Comparison of ENCODE assay signal across 7 cellular contexts in the genomic region with DNA sequence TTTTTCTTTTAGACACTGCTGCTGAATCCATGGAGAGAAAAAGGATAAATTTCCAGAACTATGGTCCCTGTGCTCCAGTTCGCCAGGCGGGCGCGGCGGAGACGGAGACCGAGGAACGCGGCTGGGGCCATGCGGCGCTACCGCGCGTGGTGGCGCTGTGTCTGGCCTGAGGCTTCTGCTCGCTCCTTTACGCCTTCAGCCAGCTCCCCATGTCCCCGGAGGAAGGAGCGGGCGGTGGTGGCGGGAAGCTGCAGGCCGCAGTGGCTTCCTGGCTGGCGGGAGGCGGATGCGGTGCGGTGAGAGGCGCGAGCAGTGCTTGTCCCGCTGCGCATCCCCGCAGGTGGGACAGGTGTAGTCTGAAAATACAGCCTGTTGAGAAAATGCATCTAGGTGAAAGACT.
DNase-seq lines count a peak whose midpoint lies in the region; ATAC-seq and TF ChIP-seq lines count a peak whose summit lies in the region.
"Not testable (repeated sequence)": the region's sequence is repeated elsewhere in the genome, so short reads cannot be mapped to it uniquely, and the experiment has no call there.

No MANE protein-coding gene starts in this region.

- CTCF ChIA-PET in WTC11 (lab: Charles Lee), result not testable (repeated sequence)

- not testable (repeated sequence) for H3K9me3 Mint-ChIP-seq in WTC11, endodermal cell, neural progenitor cell

- H3F3A ChIP-seq in neural progenitor cell (ENCODE audit: low read depth), result not testable (repeated sequence)

- not testable (repeated sequence) for TF ChIP-seq POLR2A in NB4 (IDR thresholded peaks at IDR 0.05; ENCODE audit: extremely low read depth, insufficient read length)

- not testable (repeated sequence) for H3K79me2 ChIP-seq in hepatocyte; neural progenitor cell (ENCODE audit: low read depth)

- not testable (repeated sequence) for H4K20me1 ChIP-seq in hepatocyte (ENCODE audit: insufficient read depth, poor library complexity, severe bottlenecking); neural progenitor cell (ENCODE audit: low read depth)

- H3K27ac Mint-ChIP-seq in WTC11, endodermal cell, neural progenitor cell: not testable (repeated sequence)

- 31 to 80% methylated on average over 4 to 26 of the region's 31 CpGs for WGBS in endodermal cell (ENCODE audit: insufficient coverage in 1 of 2, insufficient read length in 1 of 2), 2 experiments
- WGBS in hepatocyte (ENCODE audit: low lambda C conversion rate, missing lambda C conversion rate), result 17% methylated on average over 31 of the region's 31 CpGs

- TF ChIP-seq CTCF in NB4 (IDR thresholded peaks at IDR 0.05; ENCODE audit: low read depth, low read length); WTC11 (IDR thresholded peaks at IDR 0.05): not testable (repeated sequence)
- TF ChIP-seq CTCF in endodermal cell (conservative IDR thresholded peaks at IDR 0.05), result peak; percentile 70
- TF ChIP-seq CTCF in hepatocyte (IDR thresholded peaks at IDR 0.05; ENCODE audit: poor library complexity), result peak; percentile 13
- TF ChIP-seq CTCF in neural progenitor cell (IDR thresholded peaks at IDR 0.05), result peak; percentile 33

- H3K9me3 ChIP-seq in endodermal cell (ENCODE audit: control insufficient read depth, low read length); hepatocyte (ENCODE audit: low read depth); neural progenitor cell (ENCODE audit: low read depth): not testable (repeated sequence)

- not testable (repeated sequence) for H3K27me3 ChIP-seq in H7 (ENCODE audit: control insufficient read depth, insufficient read depth, low read length); hepatocyte; neural progenitor cell
- peaks cover 10% of the 10 kb centered on the region for H3K27me3 ChIP-seq in endodermal cell (ENCODE audit: control insufficient read depth, insufficient read depth, low read length, poor library complexity, severe bottlenecking)

- H3K4me1 ChIP-seq in endodermal cell (ENCODE audit: control insufficient read depth, insufficient read depth, low read length); hepatocyte (ENCODE audit: insufficient read depth); neural progenitor cell: not testable (repeated sequence)

- not testable (repeated sequence) for H3K36me3 Mint-ChIP-seq in WTC11; endodermal cell (ENCODE audit: low read depth); neural progenitor cell

- not testable (repeated sequence) for H3K4me3 Mint-ChIP-seq in WTC11, endodermal cell, neural progenitor cell

- not testable (repeated sequence) for H3K27ac ChIP-seq in endodermal cell (ENCODE audit: low read depth, low read length); hepatocyte; neural progenitor cell

- peak overlapping the region; percentile 56 for H3K4me2 ChIP-seq in hepatocyte
- H3K4me2 ChIP-seq in neural progenitor cell, result not testable (repeated sequence)

- not testable (repeated sequence) for H3K4me3 ChIP-seq in H7 (ENCODE audit: insufficient read depth, low read depth, low read length); NB4 (ENCODE audit: low read depth, low read length); endodermal cell (ENCODE audit: low read length); hepatocyte; neural progenitor cell

- POLR2A ChIA-PET in WTC11 (lab: Charles Lee), result not testable (repeated sequence)

- H3K27me3 Mint-ChIP-seq in WTC11 (ENCODE audit: low read depth), result peaks cover 89% of the 10 kb centered on the region
- peaks cover 42% of the 10 kb centered on the region for H3K27me3 Mint-ChIP-seq in endodermal cell (ENCODE audit: insufficient read depth)
- H3K27me3 Mint-ChIP-seq in neural progenitor cell (ENCODE audit: insufficient read depth, low read depth), result not testable (repeated sequence)

- not testable (repeated sequence) for H3K9me2 ChIP-seq in hepatocyte (replicated peaks; ENCODE audit: insufficient read depth)

- H3K9ac ChIP-seq in endodermal cell (ENCODE audit: extremely low read depth, low read length, poor library complexity, severe bottlenecking); neural progenitor cell: not testable (repeated sequence)

- peak; percentile 60 for DNase-seq in H7
- peak; percentile 17 for DNase-seq in NB4 (ENCODE audit: low read depth)
- peak; percentile 80 for DNase-seq in WTC11 (ENCODE audit: low spot score)
- DNase-seq in endodermal cell, result peak; percentile 90
- peak; percentile 10 for DNase-seq in hepatocyte (ENCODE audit: low spot score)
- peak; percentile 9 for DNase-seq in left kidney (ENCODE audit: low read depth, low spot score)
- DNase-seq in neural progenitor cell (ENCODE audit: low spot score), result peak; percentile 26

- H3K36me3 ChIP-seq in H7 (replicated peaks; ENCODE audit: control insufficient read depth, insufficient read depth, low read length); endodermal cell (ENCODE audit: control insufficient read depth, insufficient read depth, low read length); hepatocyte (replicated peaks; ENCODE audit: insufficient read depth, low read depth); neural progenitor cell: not testable (repeated sequence)

- not testable (repeated sequence) for H3K4me1 Mint-ChIP-seq in WTC11, endodermal cell, neural progenitor cell

- ATAC-seq in WTC11, result peak; percentile 65; the same call in 1 of the 2 replicates

- not testable (repeated sequence) for H2AFZ ChIP-seq in hepatocyte; neural progenitor cell (replicated peaks)

TF ChIP-seq in WTC11, 78 proteins besides CTCF, POLR2A, EP300 and RAD21:
- TF ChIP-seq, protein P1, sequence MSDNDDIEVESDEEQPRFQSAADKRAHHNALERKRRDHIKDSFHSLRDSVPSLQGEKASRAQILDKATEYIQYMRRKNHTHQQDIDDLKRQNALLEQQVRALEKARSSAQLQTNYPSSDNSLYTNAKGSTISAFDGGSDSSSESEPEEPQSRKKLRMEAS (CRISPR knock-in tag; IDR thresholded peaks at IDR 0.05), result peak; percentile 27; the same call in 1 of the 2 replicates
- peak; percentile 56; the same call in 1 of the 2 replicates for TF ChIP-seq ZNF423 (CRISPR knock-in tag; IDR thresholded peaks at IDR 0.05)

Comparison
In these comparisons a context has a peak if more than half of its experiments do, and no peak if none do; other contexts are left out.
1. DNase-seq: peak in every context shown above with its lines; median percentile 90 in endodermal cell; 80 in WTC11; 60 in H7; 26 in neural progenitor cell; 17 in NB4; 10 in hepatocyte; 9 in left kidney.